13 cellular contexts compared by ENCODE assay signal in genomic region chr6:36340341-36340670, GRCh38. TPM values are rescaled to one million over a fixed set of nuclear protein-coding genes. Genes with fewer than 3 reads are reported as not detected.
DNase-seq lines count a peak whose midpoint lies in the region; ATAC-seq and TF ChIP-seq lines count a peak whose summit lies in the region.
"Had no signal": no experiment of that assay in that cellular context is flagged by ENCODE, and none has a peak within 500 bp of the region (broad histone marks: within the 10 kb centered on the region; RNA-seq: fewer than 3 reads in every experiment).

No MANE protein-coding gene starts in this region.

- POLR2A ChIA-PET in IMR-90 (lab: Charles Lee; ENCODE audit: unreplicated experiment), result no interaction called here

- in situ Hi-C loops in IMR-90 (cut with MboI; ENCODE audit: low sequenced_read_pairs), result no loop called here

- intact Hi-C loops in IMR-90 (cut with micrococcal nuclease) (no loop called here), dorsolateral prefrontal cortex (cut with DNase I) (loop anchor here in 1 of 2 donors (2.0 to 10.0 kb wide), 4 partner anchors 18 to 204 kb away; partner anchors contain the start of gene STK38)

- BruUV-seq in IMR-90 (replicated peaks; lab: Mats Ljungman, UMichigan), result no TSS peak

- CTCF ChIA-PET in IMR-90 (lab: Yijun Ruan, JAX), result interaction anchor here (0.6 to 1.3 kb wide), 7 partner anchors 10 to 217 kb away, joined by 3 to 22 read pairs (median 3); no protein-coding TSS in a partner anchor

- H3K23ac ChIP-seq in IMR-90 (ENCODE audit: low read depth, low read length), result no peak overlapping the region

- no peaks in the 10 kb centered on the region for H3K79me1 ChIP-seq in IMR-90 (ENCODE audit: low read depth in 1 of 2, low read length in 2 of 2)

- H3K36me3 ChIP-seq in ACC112 (ENCODE audit: insufficient read depth, low read length) (no peaks in the 10 kb centered on the region), IMR-90 (ENCODE audit: control insufficient read depth, insufficient read depth, low read length) (no peaks in the 10 kb centered on the region)

- H4K5ac ChIP-seq in IMR-90 (ENCODE audit: low read depth, low read length), result no peak overlapping the region

- peaks cover 21% of the 10 kb centered on the region for H3K27me3 ChIP-seq in ACC112 (ENCODE audit: insufficient read depth, low read length)
- H3K27me3 ChIP-seq in IMR-90 (ENCODE audit: control insufficient read depth, insufficient read depth, low read length), result peaks cover 55% of the 10 kb centered on the region
- peaks cover 0 to 3% (median 0%) of the 10 kb centered on the region in 45 donors for H3K27me3 ChIP-seq in dorsolateral prefrontal cortex

- no peak overlapping the region for H2AK5ac ChIP-seq in IMR-90 (ENCODE audit: low read depth, low read length)

- no peak for TF ChIP-seq CTCF in IMR-90 (conservative IDR thresholded peaks at IDR 0.05; ENCODE audit: low read depth, low read length)
- TF ChIP-seq CTCF in dorsolateral prefrontal cortex (IDR thresholded peaks at IDR 0.05 in 54 of 56, conservative IDR thresholded peaks at IDR 0.05 in 2 of 56; ENCODE audit: low read depth in 1 of 56, partially characterized antibody in 56 of 56), result no peak
- no peak for TF ChIP-seq CTCF in nephron (IDR thresholded peaks at IDR 0.05; ENCODE audit: unreplicated experiment in 3 of 3)

- no peaks in the 10 kb centered on the region for H3K9me3 Mint-ChIP-seq in nephron
- H3K9me3 Mint-ChIP-seq: nephron progenitor cell had no signal

- H2BK5ac ChIP-seq in IMR-90 (ENCODE audit: low read depth, low read length, poor library complexity, severe bottlenecking), result no peak overlapping the region

- peaks cover 32% of the 10 kb centered on the region for H3K27me3 Mint-ChIP-seq in nephron (ENCODE audit: low read depth)

- H3K4me3 Mint-ChIP-seq in nephron, result peak overlapping the region in 1 of 3 experiments; percentile 45

- H3K56ac ChIP-seq in IMR-90 (ENCODE audit: extremely low read depth, insufficient read depth, low read length), result no peak overlapping the region

- no peak overlapping the region for H2BK20ac ChIP-seq in IMR-90 (ENCODE audit: low read depth, low read length)

- ATAC-seq in IMR-90 (ENCODE audit: low read depth) (no peak), GM19328 (IDR thresholded peaks at IDR 0.05; ENCODE audit: unreplicated experiment) (no peak), HG03432 (IDR thresholded peaks at IDR 0.05; ENCODE audit: unreplicated experiment) (no peak), GM21576 (IDR thresholded peaks at IDR 0.05; ENCODE audit: unreplicated experiment) (no peak)

- peaks cover 3% of the 10 kb centered on the region; the same call in 1 of the 2 replicates for H3K9me1 ChIP-seq in IMR-90 (ENCODE audit: insufficient read depth, low read length)

- no peaks in the 10 kb centered on the region for H3K36me3 Mint-ChIP-seq in nephron (ENCODE audit: low read depth)

- no peaks in the 10 kb centered on the region for H3K79me2 ChIP-seq in ACC112 (ENCODE audit: control insufficient read depth, insufficient read depth, low read length, unreplicated experiment)

- H3K9ac ChIP-seq in IMR-90 (ENCODE audit: low read depth, low read length), result no peak overlapping the region

- peak overlapping the region in 2 of 3 experiments; percentile 12 to 47 for H3K27ac Mint-ChIP-seq in nephron
- H3K27ac Mint-ChIP-seq: nephron progenitor cell had no signal

- no peak overlapping the region for H4K91ac ChIP-seq in IMR-90 (ENCODE audit: insufficient read depth, low read depth, low read length)

- no peak for TF ChIP-seq POLR2A in IMR-90 (IDR thresholded peaks at IDR 0.05; ENCODE audit: low read depth, low read length)

- no peak overlapping the region for H4K8ac ChIP-seq in IMR-90 (ENCODE audit: low read depth in 2 of 2, low read length in 2 of 2)

- H3K4me2 ChIP-seq in IMR-90 (ENCODE audit: low read depth, low read length), result no peak overlapping the region

- H3K4me3 ChIP-seq in ACC112 (ENCODE audit: low read depth, low read length) (peak overlapping the region; percentile 58; the same call in 1 of the 2 replicates), IMR-90 (ENCODE audit: insufficient read depth, low read depth, low read length) (no peak overlapping the region), dorsolateral prefrontal cortex (peak overlapping the region in 4 of 59 donors; percentile 23 to 42 (median 36))

- H2AK9ac ChIP-seq in IMR-90 (replicated peaks; ENCODE audit: low read depth, low read length, poor library complexity), result no peak overlapping the region

- no peak overlapping the region for H3K18ac ChIP-seq in IMR-90 (ENCODE audit: low read depth, low read length)

- DNase-seq in IMR-90, result no peak
- peak in 2 of 10 donors; percentile 24 to 41 for DNase-seq in dorsolateral prefrontal cortex
- DNase-seq in NCI-H1930 (lab: John Stamatoyannopoulos, UW), result no peak
- DNase-seq: T1000 had no signal

- WGBS in IMR-90 (ENCODE audit: extremely low coverage in 2 of 2, insufficient read length in 1 of 2), 2 experiments, result 30% methylated on average over 4 of the region's 13 CpGs; no CpG with 5 or more reads in 1 of the 2 experiments

- H2AFZ ChIP-seq in ACC112 (ENCODE audit: low read length, unreplicated experiment) (peak overlapping the region; percentile 57), IMR-90 (replicated peaks; ENCODE audit: low read length, poor library complexity) (peak overlapping the region; percentile 92)

- H3K27ac ChIP-seq in ACC112 (ENCODE audit: low read depth, low read length), result no peak overlapping the region
- no peak overlapping the region for H3K27ac ChIP-seq in IMR-90 (ENCODE audit: insufficient read depth, low read length)
- peak overlapping the region in 41 of 59 donors; percentile 14 to 84 (median 51) for H3K27ac ChIP-seq in dorsolateral prefrontal cortex

- H3K9me3 ChIP-seq in IMR-90 (ENCODE audit: control insufficient read depth, insufficient read depth, low read length), result no peaks in the 10 kb centered on the region; the same call in 1 of the 2 replicates

- no peak overlapping the region for H2BK15ac ChIP-seq in IMR-90 (ENCODE audit: low read depth, low read length)

- no peaks in the 10 kb centered on the region for H4K20me1 ChIP-seq in IMR-90 (ENCODE audit: insufficient read depth, low read length)

- peaks cover 23% of the 10 kb centered on the region for H3K4me1 Mint-ChIP-seq in nephron

- H3K4ac ChIP-seq in IMR-90 (ENCODE audit: low read depth, low read length), result no peak overlapping the region

- no peak for TF ChIP-seq RAD21 in IMR-90 (IDR thresholded peaks at IDR 0.05; ENCODE audit: low read length)

- H3K4me1 ChIP-seq in ACC112 (ENCODE audit: control insufficient read depth, insufficient read depth, low read length, unreplicated experiment), result no peaks in the 10 kb centered on the region
- H3K4me1 ChIP-seq in IMR-90 (ENCODE audit: control insufficient read depth, insufficient read depth, low read length), result no peaks in the 10 kb centered on the region

- dilution Hi-C loops in IMR-90 (cut with HindIII; ENCODE audit: low sequenced_read_pairs, unreplicated experiment), result no loop called here

- no peak overlapping the region for H2BK120ac ChIP-seq in IMR-90 (ENCODE audit: low read depth, low read length)

- no peak overlapping the region for H3K14ac ChIP-seq in IMR-90 (replicated peaks; ENCODE audit: low read depth, low read length)

TF ChIP-seq in IMR-90, 13 proteins besides CTCF, POLR2A, EP300 and RAD21:
- no peak for TF ChIP-seq NFE2L2 (IDR thresholded peaks at IDR 0.05; ENCODE audit: low read depth, low read length)

RNA-seq across cellular contexts. Expression of gene BNIP5, which starts 3.6 kb away (rescaled TPM):
- not detected in 2 replicates for total RNA-seq in IMR-90 (2012; rRNA removed)
- polyA plus RNA-seq in IMR-90 (2012; rRNA removed), result not detected in 2 replicates
- polyA plus RNA-seq in IMR-90 (2012; cell fraction: cytosol; rRNA removed), result not detected in 2 replicates
- not detected in 2 replicates for polyA plus RNA-seq in IMR-90 (2012; cell fraction: nucleus; rRNA removed; ENCODE audit: low replicate concordance)
- under 1 TPM in 42 of 120 experiments, not detected in 78; 0.10 to 0.56 (median 0.18) TPM for total RNA-seq in dorsolateral prefrontal cortex
- total RNA-seq: endothelial cell of umbilical vein, LHCN-M2 had no signal
- polyA plus RNA-seq: AG04450, endothelial cell of umbilical vein had no signal

RNA-seq across cellular contexts. Expression of gene ETV7, which starts 47.2 kb away (rescaled TPM):
- total RNA-seq in IMR-90 (2012; rRNA removed), result under 0.01 and 0.18 TPM in 2 replicates
- polyA plus RNA-seq in IMR-90 (2012; rRNA removed), result 0.17 and 0.19 TPM in 2 replicates
- polyA plus RNA-seq in IMR-90 (2012; cell fraction: cytosol; rRNA removed), result 0.14 and 0.22 TPM in 2 replicates
- 0.16 and 0.19 TPM in 2 replicates for polyA plus RNA-seq in IMR-90 (2012; cell fraction: nucleus; rRNA removed; ENCODE audit: low replicate concordance)
- 1 to 10 TPM in 57 of 120 experiments, under 1 TPM in 57, not detected in 6; 0.31 to 4.0 (median 1.0) TPM for total RNA-seq in dorsolateral prefrontal cortex

Comparison
In these comparisons a context has a peak if more than half of its experiments do, and no peak if none do; other contexts are left out.
1. H3K27ac ChIP-seq: peak in dorsolateral prefrontal cortex (41 of 59); none in ACC112 (single experiment) and IMR-90 (single experiment).